In the genomic region with DNA sequence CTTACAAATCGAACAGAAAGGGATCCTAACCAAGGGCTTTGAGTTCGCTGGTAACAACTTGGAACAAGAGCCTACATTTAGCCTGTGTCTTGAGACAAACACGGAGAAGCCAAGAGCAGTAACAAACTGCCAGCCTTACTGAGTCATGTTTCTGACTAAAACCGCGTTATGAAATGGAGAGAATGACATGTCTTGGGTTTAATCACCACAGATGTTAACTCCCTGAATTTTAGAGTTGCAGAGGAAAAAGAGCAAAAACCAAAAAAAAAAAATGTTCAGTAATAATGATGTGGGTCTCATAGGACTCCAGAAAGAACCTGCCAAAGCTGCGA, we compare ENCODE assay signal across 8 cellular contexts. TPM values are rescaled to one million over a fixed set of nuclear protein-coding genes. Genes with fewer than 3 reads are reported as not detected.
A peak's percentile ranks its signal among the peaks of the same experiment; 100 is the strongest.
DNase-seq lines count a peak whose midpoint lies in the region; ATAC-seq and TF ChIP-seq lines count a peak whose summit lies in the region.

No MANE protein-coding gene starts in this region.

- H3K27me3 ChIP-seq in OCI-LY1 (ENCODE audit: insufficient read depth, low read length) (no peaks in the 10 kb centered on the region), iPS-18a (ENCODE audit: control insufficient read depth, insufficient read depth, low read length) (no peaks in the 10 kb centered on the region)

- no peaks in the 10 kb centered on the region for H3K36me3 ChIP-seq in OCI-LY1 (ENCODE audit: insufficient read depth, low read length)
- H3K36me3 ChIP-seq in iPS-18a (ENCODE audit: control insufficient read depth, low read depth, low read length): no peaks in the 10 kb centered on the region

- no peaks in the 10 kb centered on the region for H4K20me1 ChIP-seq in OCI-LY1 (ENCODE audit: insufficient read depth, low read length)

- H3F3A ChIP-seq in OCI-LY1 (ENCODE audit: insufficient read depth, low read length): no peaks in the 10 kb centered on the region

- peak overlapping the region; percentile 99 for H3K4me3 ChIP-seq in OCI-LY1 (ENCODE audit: low read depth, low read length, poor library complexity, severe bottlenecking)
- peak overlapping the region; percentile 68 for H3K4me3 ChIP-seq in astrocyte of the spinal cord (ENCODE audit: low read depth, low read length)
- peak overlapping the region; percentile 91 for H3K4me3 ChIP-seq in iPS-18a (ENCODE audit: low read length)

- intact Hi-C loops in posterior vena cava (cut with DNase I): loop anchor here in 1 of 2 donors (10.0 kb wide), 1 partner anchor 53 kb away; no protein-coding TSS in a partner anchor

- ATAC-seq in HG02885 (IDR thresholded peaks at IDR 0.05; ENCODE audit: poor library complexity, unreplicated experiment): peak; percentile 39

- H3K9me2 ChIP-seq in OCI-LY1 (ENCODE audit: low read depth, low read length): no peaks in the 10 kb centered on the region

- H3K27ac ChIP-seq in OCI-LY1 (ENCODE audit: low read depth, low read length, poor library complexity, severe bottlenecking) (peak overlapping the region; percentile 72), iPS-18a (ENCODE audit: low read length) (no peak overlapping the region)

- H3K9me3 ChIP-seq in OCI-LY1 (ENCODE audit: low read length): no peaks in the 10 kb centered on the region
- H3K9me3 ChIP-seq in iPS-18a (ENCODE audit: control insufficient read depth, low read depth, low read length): no peaks in the 10 kb centered on the region

- H3K79me2 ChIP-seq in OCI-LY1 (ENCODE audit: insufficient read depth, low read length): peaks cover 37% of the 10 kb centered on the region

- H2AFZ ChIP-seq in OCI-LY1 (ENCODE audit: low read length): no peak overlapping the region

- DNase-seq in activated T-cell treated with anti-CD3 and anti-CD28 coated beads for 4 hours: peak; percentile 33
- no peak for DNase-seq in activated T-cell treated with anti-CD3 and anti-CD28 coated beads, Interleukin-2, amount 50 U/mL, for 1 hour
- peak; percentile 89 for DNase-seq in astrocyte of the spinal cord (ENCODE audit: low read depth, low spot score)
- DNase-seq in smooth muscle cell of the brain vasculature (ENCODE audit: low read depth, low spot score): peak; percentile 36
- no peak for DNase-seq in posterior vena cava (ENCODE audit: low spot score)

- H3K4me2 ChIP-seq in OCI-LY1 (ENCODE audit: low read length): peak overlapping the region; percentile 88

- H3K9ac ChIP-seq in OCI-LY1 (ENCODE audit: low read length) (peak overlapping the region; percentile 99), iPS-18a (ENCODE audit: low read length) (peak overlapping the region; percentile 94)

- H3K4me1 ChIP-seq in OCI-LY1 (ENCODE audit: insufficient read depth, low read length, severe bottlenecking) (peaks cover 56% of the 10 kb centered on the region), iPS-18a (ENCODE audit: control insufficient read depth, low read depth, low read length) (peaks cover 8% of the 10 kb centered on the region)

- TF ChIP-seq CTCF in OCI-LY1 (IDR thresholded peaks at IDR 0.05; ENCODE audit: low read length) (no peak), astrocyte of the spinal cord (IDR thresholded peaks at IDR 0.05; ENCODE audit: low read depth, low read length) (no peak)

- in situ Hi-C loops in astrocyte of the spinal cord (cut with HindIII; ENCODE audit: low sequenced_read_pairs): no loop called here

RNA-seq across cellular contexts. Expression of a gene that starts 1.0 kb away (rescaled TPM):
- total RNA-seq in posterior vena cava: 10 to 100 TPM; 45.0 to 88.6 TPM

RNA-seq across cellular contexts. Expression of a gene that starts 59.0 kb away (rescaled TPM):
- 10 to 100 TPM; 26.5 to 32.8 TPM for total RNA-seq in posterior vena cava

Comparison
In these comparisons a context has a peak if more than half of its experiments do, and no peak if none do; other contexts are left out.
1. DNase-seq: peak in activated T-cell treated with anti-CD3 and anti-CD28 coated beads for 4 hours (single experiment), astrocyte of the spinal cord (single experiment) and smooth muscle cell of the brain vasculature (single experiment); none in activated T-cell treated with anti-CD3 and anti-CD28 coated beads, Interleukin-2, amount 50 U/mL, for 1 hour (single experiment) and posterior vena cava (single experiment).
2. Peak in every context shown above with its lines, with median percentiles within 50 percentile points of each other: H3K4me3 ChIP-seq.